11 cellular contexts compared by ENCODE assay signal in the genomic region with DNA sequence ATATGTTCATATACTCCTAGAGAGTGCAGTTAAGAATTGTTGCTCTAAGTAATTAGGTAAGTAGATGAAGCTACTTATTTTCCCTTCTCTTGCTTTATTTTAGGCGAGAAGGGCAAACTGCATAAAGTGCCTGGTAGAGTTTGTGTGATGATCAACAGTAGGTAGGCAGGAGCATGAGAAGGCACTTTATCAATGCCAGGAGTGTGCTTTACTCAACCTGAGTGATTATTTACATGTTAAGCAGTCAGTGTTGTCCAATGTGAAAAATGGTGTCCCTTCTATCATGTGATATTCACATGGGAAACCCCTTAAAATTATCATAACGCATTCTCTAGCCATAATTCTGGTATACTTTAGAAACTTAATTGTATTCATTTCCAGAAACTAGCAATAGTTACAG.
"Had no signal": no experiment of that assay in that cellular context is flagged by ENCODE, and none has a peak within 500 bp of the region (broad histone marks: within the 10 kb centered on the region; RNA-seq: fewer than 3 reads in every experiment).

No MANE protein-coding gene starts in this region.

- H3K4me3 ChIP-seq: GM23338, HAP-1, K562 had no signal

- H3K9me3 ChIP-seq: HAP-1 had no signal

- FAIRE-seq: H1, K562 had no signal

- H3K27ac ChIP-seq: HL-60 had no signal

- H3K36me3 ChIP-seq: HAP-1 had no signal

- DNase-seq: H7, HFFc6, IMR-90, Kasumi-1, KG1 had no signal

- H3K4me1 ChIP-seq: HAP-1 had no signal

- ATAC-seq: GM23338, HCT116, K562 had no signal

- H3K4me2 ChIP-seq: GM23338 had no signal
